In the genomic region with DNA sequence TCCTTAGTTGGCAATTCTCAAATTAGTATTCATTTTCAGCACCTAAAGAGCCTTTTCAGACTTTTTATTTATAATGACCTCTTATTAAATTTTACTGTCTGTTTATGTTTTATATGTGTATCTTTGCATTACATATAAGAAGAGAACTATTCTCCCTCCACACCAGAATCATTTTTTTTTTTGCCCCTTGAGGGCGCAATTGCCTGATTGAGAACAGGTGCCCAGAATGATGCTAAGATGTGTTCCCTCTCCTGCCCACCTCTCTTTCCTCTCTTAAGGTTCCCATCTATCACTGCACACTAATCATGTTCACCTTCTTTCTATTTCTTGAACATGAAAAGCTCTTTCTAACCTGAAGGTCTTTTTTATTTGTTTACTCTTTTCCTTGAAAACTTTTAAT, we compare ENCODE assay signal across 10 cellular contexts. TPM values are rescaled to one million over a fixed set of nuclear protein-coding genes. Genes with fewer than 3 reads are reported as not detected.
A peak's percentile ranks its signal among the peaks of the same experiment; 100 is the strongest.
DNase-seq lines count a peak whose midpoint lies in the region; ATAC-seq and TF ChIP-seq lines count a peak whose summit lies in the region.
"Had no signal": no experiment of that assay in that cellular context is flagged by ENCODE, and none has a peak within 500 bp of the region (broad histone marks: within the 10 kb centered on the region; RNA-seq: fewer than 3 reads in every experiment).

No MANE protein-coding gene starts in this region.

- H3K4me3 Mint-ChIP-seq in osteocyte (ENCODE audit: unreplicated experiment): no peak overlapping the region

- DNase-seq in NCI-H2029 treated with DMSO at 0.1 percent for 48 hours (lab: John Stamatoyannopoulos, UW): peak; percentile 17
- DNase-seq in NCI-H2029 (lab: John Stamatoyannopoulos, UW): no peak
- peak; percentile 60 for DNase-seq in SK-MEL-5 (ENCODE audit: low read depth, low spot score)
- no peak for DNase-seq in osteocyte (ENCODE audit: extremely low spot score, unreplicated experiment)
- DNase-seq in activated CD4-positive, CD25-positive, alpha-beta regulatory T cell (lab: John Stamatoyannopoulos, UW): no peak
- no peak for DNase-seq in MG63

- no peak overlapping the region for H3K4me3 ChIP-seq in MG63
- H3K4me3 ChIP-seq: lung had no signal

- no peaks in the 10 kb centered on the region for H3K36me3 Mint-ChIP-seq in osteocyte (ENCODE audit: unreplicated experiment)

- H3K27ac Mint-ChIP-seq in osteocyte (ENCODE audit: unreplicated experiment): no peak overlapping the region

- no peaks in the 10 kb centered on the region for H3K36me3 ChIP-seq in MG63

- H3K4me1 Mint-ChIP-seq in osteocyte (ENCODE audit: unreplicated experiment): peaks cover 3% of the 10 kb centered on the region

- ATAC-seq in HG03095 (IDR thresholded peaks at IDR 0.05; ENCODE audit: unreplicated experiment) (peak; percentile 63), HG03354 (IDR thresholded peaks at IDR 0.05; ENCODE audit: poor library complexity, severe bottlenecking, unreplicated experiment) (no peak)

- H3K27me3 Mint-ChIP-seq in osteocyte (ENCODE audit: unreplicated experiment): no peaks in the 10 kb centered on the region

- no peaks in the 10 kb centered on the region for H3K9me3 ChIP-seq in MG63

- H3K27me3 ChIP-seq in MG63: no peaks in the 10 kb centered on the region

- in situ Hi-C loops in SK-MEL-5 (cut with HindIII; ENCODE audit: low pct_unique_long_range_greater_than_20kb, low sequenced_read_pairs): no loop called here

- no peaks in the 10 kb centered on the region for H3K9me3 Mint-ChIP-seq in osteocyte (ENCODE audit: unreplicated experiment)

- TF ChIP-seq CTCF in osteocyte (IDR thresholded peaks at IDR 0.05): peak; percentile 56

RNA-seq across cellular contexts. Expression of gene ADAM29, which starts 44.2 kb away (rescaled TPM):
- total RNA-seq in SK-MEL-5 (2014; rRNA removed; shearing (Covaris generic)): not detected in 2 replicates
- not detected in 2 replicates for polyA plus RNA-seq in SK-MEL-5 (2015; cell fraction: cytosol; rRNA removed)
- not detected in 2 replicates for polyA plus RNA-seq in SK-MEL-5 (2015; cell fraction: nucleus; rRNA removed)
- total RNA-seq in osteocyte: not detected in 2 replicates
- not detected in 2 replicates for total RNA-seq in MG63 (2014; rRNA removed; shearing (Covaris generic); ENCODE audit: low replicate concordance)
- total RNA-seq: HT1080 had no signal

RNA-seq across cellular contexts. Expression of gene GLRA3, which starts 44.9 kb away (rescaled TPM):
- not detected in 2 replicates for total RNA-seq in SK-MEL-5 (2014; rRNA removed; shearing (Covaris generic))
- polyA plus RNA-seq in SK-MEL-5 (2015; cell fraction: cytosol; rRNA removed): not detected in 2 replicates
- not detected in 2 replicates for polyA plus RNA-seq in SK-MEL-5 (2015; cell fraction: nucleus; rRNA removed)
- total RNA-seq in osteocyte: not detected in 2 replicates
- not detected in 2 replicates for total RNA-seq in MG63 (2014; rRNA removed; shearing (Covaris generic); ENCODE audit: low replicate concordance)
- total RNA-seq: HT1080 had no signal

Comparison
In these comparisons a context has a peak if more than half of its experiments do, and no peak if none do; other contexts are left out.
1. DNase-seq: peak in NCI-H2029 treated with DMSO at 0.1 percent for 48 hours (single experiment) and SK-MEL-5 (single experiment); none in NCI-H2029 (single experiment), osteocyte (single experiment), activated CD4-positive, CD25-positive, alpha-beta regulatory T cell (0 of 4) and MG63 (single experiment).